Comparison of ENCODE assay signal across 26 cellular contexts in the genomic region with DNA sequence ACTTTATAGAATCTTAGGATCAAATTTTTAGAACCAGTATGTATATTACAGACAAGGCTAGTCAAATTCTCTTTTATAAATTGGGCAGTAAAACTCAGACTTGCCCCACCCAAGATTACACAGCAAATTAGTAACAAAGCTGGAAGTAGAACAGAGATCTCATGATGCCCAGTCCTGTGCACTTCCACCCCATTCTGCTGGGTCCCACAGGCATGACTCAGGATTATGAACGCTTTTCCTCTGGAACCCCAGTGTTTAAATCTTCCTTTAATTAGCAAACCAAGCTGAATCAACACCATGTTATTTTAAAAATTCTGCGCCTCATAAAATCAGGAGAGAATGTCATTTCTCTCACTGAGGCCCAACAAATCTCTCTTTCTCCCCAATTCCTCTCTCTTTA. TPM values are rescaled to one million over a fixed set of nuclear protein-coding genes. Genes with fewer than 3 reads are reported as not detected.
DNase-seq lines count a peak whose midpoint lies in the region; ATAC-seq and TF ChIP-seq lines count a peak whose summit lies in the region.
"Had no signal": no experiment of that assay in that cellular context is flagged by ENCODE, and none has a peak within 500 bp of the region (broad histone marks: within the 10 kb centered on the region; RNA-seq: fewer than 3 reads in every experiment).

No MANE protein-coding gene starts in this region.

- H3K27ac ChIP-seq in mammary epithelial cell (ENCODE audit: insufficient read depth, low read depth, low read length) (no peak overlapping the region), breast epithelium (no peak overlapping the region), foreskin keratinocyte (peak overlapping the region; percentile 77)
- H3K27ac ChIP-seq: BLaER1, coronary artery, gastroesophageal sphincter, ovary, SJSA1 had no signal

- H4K20me1 ChIP-seq in mammary epithelial cell (ENCODE audit: insufficient read depth, low read length): no peaks in the 10 kb centered on the region
- H4K20me1 ChIP-seq: BLaER1 had no signal

- H3K9ac ChIP-seq in mammary epithelial cell (ENCODE audit: insufficient read depth, low read length) (no peak overlapping the region), adipocyte (ENCODE audit: low read length) (peak overlapping the region; percentile 62)
- H3K9ac ChIP-seq: BLaER1 had no signal

- H3K4me2 ChIP-seq in mammary epithelial cell (ENCODE audit: insufficient read depth, low read depth, low read length): no peak overlapping the region
- H3K4me2 ChIP-seq: BLaER1 had no signal

- H3K4me3 ChIP-seq in mammary epithelial cell (replicated peaks in 1 of 3; ENCODE audit: insufficient read depth in 1 of 3, low read depth in 2 of 3, low read length in 3 of 3): no peak overlapping the region
- H3K4me3 ChIP-seq in breast epithelium: no peak overlapping the region
- H3K4me3 ChIP-seq in adipocyte (ENCODE audit: low read length): no peak overlapping the region
- H3K4me3 ChIP-seq: BLaER1, coronary artery, gastroesophageal sphincter, K562, ovary, SJSA1 had no signal

- TF ChIP-seq CTCF in mammary epithelial cell (conservative IDR thresholded peaks at IDR 0.05 in 1 of 2, IDR thresholded peaks at IDR 0.05 in 1 of 2; ENCODE audit: extremely low read depth in 1 of 2, insufficient read depth in 1 of 2, low read depth in 1 of 2, low read length in 2 of 2): no peak
- no peak for TF ChIP-seq CTCF in breast epithelium (IDR thresholded peaks at IDR 0.05)
- TF ChIP-seq CTCF in foreskin keratinocyte (conservative IDR thresholded peaks at IDR 0.05): no peak

- in situ Hi-C loops in mammary epithelial cell (cut with MboI; ENCODE audit: low sequenced_read_pairs in 2 of 2): no loop called here

- H3K79me2 ChIP-seq in mammary epithelial cell (ENCODE audit: insufficient read depth, low read length): no peaks in the 10 kb centered on the region

- intact Hi-C loops in mammary epithelial cell (cut with micrococcal nuclease): no loop called here
- intact Hi-C loops in breast epithelium (cut with DNase I; ENCODE audit: low total_unique reads): no loop called here

- dilution Hi-C loops in mammary epithelial cell (cut with HindIII; ENCODE audit: low sequenced_read_pairs): no loop called here

- H3K36me3 ChIP-seq in mammary epithelial cell (ENCODE audit: insufficient read depth, low read length) (no peaks in the 10 kb centered on the region), breast epithelium (no peaks in the 10 kb centered on the region), adipocyte (ENCODE audit: control insufficient read depth, insufficient read depth, low read length, severe bottlenecking) (no peaks in the 10 kb centered on the region)
- H3K36me3 ChIP-seq: BLaER1, gastroesophageal sphincter, ovary, SJSA1 had no signal

- H3K27me3 ChIP-seq in mammary epithelial cell (ENCODE audit: insufficient read depth, low read length): no peaks in the 10 kb centered on the region
- peaks cover 0 to 45% of the 10 kb centered on the region in 2 donors for H3K27me3 ChIP-seq in breast epithelium
- H3K27me3 ChIP-seq in adipocyte (replicated peaks; ENCODE audit: control insufficient read depth, insufficient read depth, low read length): no peaks in the 10 kb centered on the region
- H3K27me3 ChIP-seq in foreskin keratinocyte: no peaks in the 10 kb centered on the region
- H3K27me3 ChIP-seq: gastroesophageal sphincter, ovary, SJSA1 had no signal

- H3K9me3 ChIP-seq in mammary epithelial cell (replicated peaks; ENCODE audit: insufficient read depth, low read length) (no peaks in the 10 kb centered on the region), breast epithelium (no peaks in the 10 kb centered on the region), adipocyte (ENCODE audit: control insufficient read depth, low read length) (no peaks in the 10 kb centered on the region)
- H3K9me3 ChIP-seq: BLaER1, gastroesophageal sphincter, ovary, SJSA1 had no signal

- 50% methylated on average over 2 of the region's 2 CpGs for WGBS in mammary epithelial cell (ENCODE audit: low coverage, missing lambda C conversion rate)

- DNase-seq in mammary epithelial cell (peak; percentile 38), breast epithelium (ENCODE audit: low spot score in 2 of 2) (no peak), adipocyte (ENCODE audit: low read depth) (no peak), foreskin keratinocyte (no peak), D341Med (ENCODE audit: low spot score) (no peak), cerebellum (ENCODE audit: low spot score) (no peak)
- DNase-seq: 8988T; activated CD4-positive, alpha-beta T cell treated with anti-CD3 and anti-CD28 coated beads for 48 hours; activated naive CD8-positive, alpha-beta T cell treated with anti-CD3 and anti-CD28 coated beads for 36 hours; endodermal cell; kidney glomerular epithelial cell; mesendoderm; naive thymus-derived CD4-positive, alpha-beta T cell; NCI-H1694 treated with DMSO at 0.1 percent for 48 hours; NCI-H2227 treated with DMSO at 0.1 percent for 48 hours; OCI-M1; ovary; trophoblast cell had no signal

- CTCF ChIA-PET in mammary epithelial cell (lab: Charles Lee; ENCODE audit: low non-redundant PET): no interaction called here

- peak overlapping the region; percentile 63 for H2AFZ ChIP-seq in mammary epithelial cell (ENCODE audit: low read depth, low read length)

- peaks cover 27% of the 10 kb centered on the region for H3K4me1 ChIP-seq in mammary epithelial cell (ENCODE audit: insufficient read depth, low read length)
- no peaks in the 10 kb centered on the region for H3K4me1 ChIP-seq in breast epithelium
- peaks cover 22% of the 10 kb centered on the region for H3K4me1 ChIP-seq in adipocyte (ENCODE audit: control insufficient read depth, insufficient read depth, low read length)
- H3K4me1 ChIP-seq in foreskin keratinocyte: peaks cover 39% of the 10 kb centered on the region
- H3K4me1 ChIP-seq: BLaER1, gastroesophageal sphincter, SJSA1 had no signal

- TF ChIP-seq POLR2A in breast epithelium (IDR thresholded peaks at IDR 0.05): no peak

- no TSS peak for BruUV-seq in mammary epithelial cell (replicated peaks; lab: Mats Ljungman, UMichigan)

- ATAC-seq in foreskin keratinocyte: no peak
- no peak for ATAC-seq in GM19397 (IDR thresholded peaks at IDR 0.05; ENCODE audit: unreplicated experiment)
- no peak for ATAC-seq in activated CD4-positive, CD25-positive, alpha-beta regulatory T cell treated with anti-CD3 and anti-CD28 coated beads, Interleukin-2, amount 50 U/mL, for 24 hours
- ATAC-seq: gastroesophageal sphincter; K562; naive thymus-derived CD4-positive, alpha-beta T cell had no signal

RNA-seq across cellular contexts. Expression of a gene that starts 1.5 kb away (rescaled TPM):
- 1 to 10 TPM in 1 of 2 donors, under 1 TPM in 1; 0.17 to 5.7 TPM for total RNA-seq in mammary epithelial cell
- 2.9 TPM for polyA plus RNA-seq in mammary epithelial cell
- polyA minus RNA-seq in mammary epithelial cell: not detected
- total RNA-seq in breast epithelium: under 1 TPM in 2 of 3 donors, not detected in 1; 0.32 to 0.88 TPM
- total RNA-seq in foreskin keratinocyte: 0.32 and 0.85 TPM in 2 replicates
- polyA plus RNA-seq in foreskin keratinocyte: 0.43 and 0.54 TPM in 2 replicates
- 1.5 TPM for total RNA-seq in cerebellum
- total RNA-seq: activated naive CD8-positive, alpha-beta T cell treated with anti-CD3 and anti-CD28 coated beads for 36 hours; endodermal cell; naive thymus-derived CD4-positive, alpha-beta T cell; ovary; SJSA1; T-helper 1 cell treated with Interleukin-12 subunit alpha and Interleukin-12 subunit beta and Interleukin-4 antibody, amounts not matched to agents 30 ng/mL and 1 ng/mL, for 36 hours had no signal
- polyA plus RNA-seq: naive thymus-derived CD4-positive, alpha-beta T cell had no signal
